In genomic region chr4:15469402-15470148, GRCh38 we compare ENCODE assay signal across 8 cellular contexts. TPM values are rescaled to one million over a fixed set of nuclear protein-coding genes. Genes with fewer than 3 reads are reported as not detected.
A peak's percentile ranks its signal among the peaks of the same experiment; 100 is the strongest.
DNase-seq lines count a peak whose midpoint lies in the region; ATAC-seq and TF ChIP-seq lines count a peak whose summit lies in the region.

TSS of gene CC2D2A (plus strand) at chr4:15469882. CDS start at chr4:15475933, 6,051 bp downstream.

- no peaks in the 10 kb centered on the region for H3K9me3 ChIP-seq in left lung
- no peaks in the 10 kb centered on the region for H3K9me3 ChIP-seq in stomach

- H3K27ac Mint-ChIP-seq in dendritic cell treated with granulocyte-macrophage colony-stimulating factor and Interleukin-4, amounts not matched to agents 40 ng/mL and 50 ng/mL, for 4 days: peak within 1 kb of the TSS; percentile 52

- 4 to 8% (median 5%) methylated on average over 15 of the region's 15 CpGs for WGBS in stomach, 5 donors

- TF ChIP-seq CTCF in left lung (IDR thresholded peaks at IDR 0.05) (no peak), stomach (IDR thresholded peaks at IDR 0.05) (no peak)

- peaks cover 22% of the 10 kb centered on the region for H3K4me1 Mint-ChIP-seq in dendritic cell treated with granulocyte-macrophage colony-stimulating factor and Interleukin-4, amounts not matched to agents 40 ng/mL and 50 ng/mL, for 4 days (ENCODE audit: low read depth)

- H3K4me3 Mint-ChIP-seq in dendritic cell treated with granulocyte-macrophage colony-stimulating factor and Interleukin-4, amounts not matched to agents 40 ng/mL and 50 ng/mL, for 4 days: peak within 1 kb of the TSS; percentile 74

- H3K27me3 ChIP-seq in left lung (no peaks in the 10 kb centered on the region), stomach (no peaks in the 10 kb centered on the region)

- H3K27ac ChIP-seq in left lung (peak within 1 kb of the TSS; percentile 13 to 72), stomach (peak within 1 kb of the TSS in 4 of 5 donors; percentile 28 to 69 (median 52))

- peaks cover 0 to 4% of the 10 kb centered on the region in 2 donors for H3K4me1 ChIP-seq in left lung
- peaks cover 0 to 47% (median 22%) of the 10 kb centered on the region in 4 donors for H3K4me1 ChIP-seq in stomach

- intact Hi-C loops in dendritic cell treated with granulocyte-macrophage colony-stimulating factor and Interleukin-4, amounts not matched to agents 40 ng/mL and 50 ng/mL, for 4 days (cut with micrococcal nuclease): no loop called here
- intact Hi-C loops in left lung (cut with DNase I): no loop called here
- intact Hi-C loops in stomach (cut with DNase I; ENCODE audit: low total_unique reads): no loop called here

- no peaks in the 10 kb centered on the region for H3K36me3 ChIP-seq in left lung
- H3K36me3 ChIP-seq in stomach: no peaks in the 10 kb centered on the region

- H3K27me3 Mint-ChIP-seq in dendritic cell treated with granulocyte-macrophage colony-stimulating factor and Interleukin-4, amounts not matched to agents 40 ng/mL and 50 ng/mL, for 4 days: no peaks in the 10 kb centered on the region

- H3K4me3 ChIP-seq in left lung (peak within 1 kb of the TSS; percentile 41 to 46), stomach (peak within 1 kb of the TSS; percentile 48 to 64 (median 54))

- TF ChIP-seq POLR2A in stomach (IDR thresholded peaks at IDR 0.05): no peak

- no peaks in the 10 kb centered on the region for H3K36me3 Mint-ChIP-seq in dendritic cell treated with granulocyte-macrophage colony-stimulating factor and Interleukin-4, amounts not matched to agents 40 ng/mL and 50 ng/mL, for 4 days (ENCODE audit: low read depth)

- no peaks in the 10 kb centered on the region for H3K9me3 Mint-ChIP-seq in dendritic cell treated with granulocyte-macrophage colony-stimulating factor and Interleukin-4, amounts not matched to agents 40 ng/mL and 50 ng/mL, for 4 days

- no peak for TF ChIP-seq EP300 in stomach (IDR thresholded peaks at IDR 0.05)

- DNase-seq in EL (peak; percentile 38), NCI-H524 treated with DMSO at 0.1 percent for 48 hours (lab: John Stamatoyannopoulos, UW) (peak; percentile 37), left lung (peak in 1 of 2 donors; percentile 33), stomach (no peak), HPDE6-E6E7 (ENCODE audit: extremely low spot score) (no peak), UCSD-AML1 (lab: John Stamatoyannopoulos, UW; ENCODE audit: unreplicated experiment) (no peak)
- no peak for DNase-seq in stimulated activated naive CD4-positive, alpha-beta T cell treated with Interleukin-2 at 50 U/mL for 16 hours (lab: John Stamatoyannopoulos, UW)

- peak; percentile 96 for ATAC-seq in left lung

RNA-seq across cellular contexts. Expression of gene CC2D2A, which starts in this region (rescaled TPM):
- 10 to 100 TPM; 22.8 to 25.0 TPM for total RNA-seq in left lung
- total RNA-seq in stomach: 10 to 100 TPM; 12.5 to 32.7 (median 16.5) TPM
- polyA plus RNA-seq in stomach: 10 to 100 TPM in 2 of 3 donors, 1 to 10 TPM in 1; 5.7 to 12.7 (median 11.4) TPM

Comparison
In these comparisons a context has a peak if more than half of its experiments do, and no peak if none do; other contexts are left out.
1. DNase-seq: peak in EL (single experiment) and NCI-H524 treated with DMSO at 0.1 percent for 48 hours (single experiment); none in stomach (single experiment), stimulated activated naive CD4-positive, alpha-beta T cell treated with Interleukin-2 at 50 U/mL for 16 hours (single experiment), HPDE6-E6E7 (single experiment) and UCSD-AML1 (single experiment).